Comparison of ENCODE assay signal across 20 cellular contexts in genomic region chr10:100496567-100496966, GRCh38. TPM values are rescaled to one million over a fixed set of nuclear protein-coding genes. Genes with fewer than 3 reads are reported as not detected.
DNase-seq lines count a peak whose midpoint lies in the region; ATAC-seq lines count a peak whose summit lies in the region.
"Had no signal": no experiment of that assay in that cellular context is flagged by ENCODE, and none has a peak within 500 bp of the region (broad histone marks: within the 10 kb centered on the region; RNA-seq: fewer than 3 reads in every experiment).

No MANE protein-coding gene starts in this region.

- peaks cover 70% of the 10 kb centered on the region for H3K36me3 Mint-ChIP-seq in T-helper 1 cell treated with Interleukin-12 subunit alpha and Interleukin-12 subunit beta and Interleukin-4 antibody, amounts not matched to agents 30 μg/mL and 1 μg/mL, for 36 hours (ENCODE audit: low read depth)
- H3K36me3 Mint-ChIP-seq in activated naive CD4-positive, alpha-beta T cell treated with anti-CD3 and anti-CD28 coated beads, Interleukin-2, amount 50 U/mL, for 72 hours: peaks cover 26 to 43% of the 10 kb centered on the region in 2 donors
- H3K36me3 Mint-ChIP-seq in activated naive CD4-positive, alpha-beta T cell treated with anti-CD3 and anti-CD28 coated beads for 36 hours (ENCODE audit: low read depth): peaks cover 50% of the 10 kb centered on the region
- H3K36me3 Mint-ChIP-seq in activated T-helper 2 cell treated with anti-CD3 and anti-CD28 coated beads, Interferon-gamma antibody, Interleukin-2, Interleukin-4, amounts not matched to agents 10 μg/mL and 5 μg/mL and 100 μg/mL, durations not matched to agents 14 hours and 24 hours and 36 hours (ENCODE audit: low read depth): peaks cover 72% of the 10 kb centered on the region

- CTCF ChIA-PET in activated naive CD4-positive, alpha-beta T cell treated with anti-CD3 and anti-CD28 coated beads for 36 hours (lab: Charles Lee): interaction anchor here (0.9 to 3.2 kb wide), 5 partner anchors 9 to 39 kb away, joined by 3 to 25 read pairs (median 5); partner anchors contain the start of gene HIF1AN

- DNase-seq in T-helper 1 cell: no peak
- no peak for DNase-seq in activated naive CD4-positive, alpha-beta T cell treated with anti-CD3 and anti-CD28 coated beads, Interleukin-2, amount 50 U/mL, for 72 hours (ENCODE audit: low spot score in 2 of 2)
- DNase-seq in activated naive CD4-positive, alpha-beta T cell treated with anti-CD3 and anti-CD28 coated beads for 36 hours: no peak
- DNase-seq in activated T-helper 2 cell treated with anti-CD3 and anti-CD28 coated beads, Interferon-gamma antibody, Interleukin-2, Interleukin-4, amounts not matched to agents 10 μg/mL and 5 μg/mL and 100 μg/mL, durations not matched to agents 14 hours and 24 hours and 36 hours (ENCODE audit: low spot score): no peak
- DNase-seq in stimulated activated naive CD8-positive, alpha-beta T cell treated with anti-CD3 and anti-CD28 coated beads, Interleukin-15, amount 100 ng/mL, for 72 hours: peak in 1 of 2 donors; percentile 21
- no peak for DNase-seq in NCI-H1092 treated with DMSO at 0.1 percent for 48 hours (lab: John Stamatoyannopoulos, UW)
- DNase-seq: AML-193; DMS79; KG1; NCI-H1048; NCI-H146; NCI-H2081; NCI-H2171 treated with DMSO at 0.1 percent for 48 hours; NCI-H446 treated with DMSO at 0.1 percent for 48 hours; NCI-H69; NK-92 treated with Interleukin-12 subunit alpha and Interleukin-12 subunit beta, amount 100 ng/mL, for 24 hours; Peyer's patch had no signal

- peaks cover 63% of the 10 kb centered on the region for H3K4me1 Mint-ChIP-seq in T-helper 1 cell treated with Interleukin-12 subunit alpha and Interleukin-12 subunit beta and Interleukin-4 antibody, amounts not matched to agents 30 μg/mL and 1 μg/mL, for 36 hours (ENCODE audit: low read depth)
- no peaks in the 10 kb centered on the region for H3K4me1 Mint-ChIP-seq in activated naive CD4-positive, alpha-beta T cell treated with anti-CD3 and anti-CD28 coated beads for 36 hours (ENCODE audit: low read depth)
- H3K4me1 Mint-ChIP-seq in activated T-helper 2 cell treated with anti-CD3 and anti-CD28 coated beads, Interferon-gamma antibody, Interleukin-2, Interleukin-4, amounts not matched to agents 10 μg/mL and 5 μg/mL and 100 μg/mL, durations not matched to agents 14 hours and 24 hours and 36 hours (ENCODE audit: low read depth): peaks cover 54% of the 10 kb centered on the region
- H3K4me1 Mint-ChIP-seq in stimulated activated naive CD8-positive, alpha-beta T cell treated with anti-CD3 and anti-CD28 coated beads, Interleukin-15, amount 100 ng/mL, for 72 hours: peaks cover 44% of the 10 kb centered on the region

- H3K27ac Mint-ChIP-seq in T-helper 1 cell treated with Interleukin-12 subunit alpha and Interleukin-12 subunit beta and Interleukin-4 antibody, amounts not matched to agents 30 μg/mL and 1 μg/mL, for 36 hours: peak overlapping the region; percentile 64
- peak overlapping the region; percentile 38 to 54 for H3K27ac Mint-ChIP-seq in activated naive CD4-positive, alpha-beta T cell treated with anti-CD3 and anti-CD28 coated beads, Interleukin-2, amount 50 U/mL, for 72 hours
- H3K27ac Mint-ChIP-seq in activated naive CD4-positive, alpha-beta T cell treated with anti-CD3 and anti-CD28 coated beads for 36 hours: no peak overlapping the region
- H3K27ac Mint-ChIP-seq in activated T-helper 2 cell treated with anti-CD3 and anti-CD28 coated beads, Interferon-gamma antibody, Interleukin-2, Interleukin-4, amounts not matched to agents 10 μg/mL and 5 μg/mL and 100 μg/mL, durations not matched to agents 14 hours and 24 hours and 36 hours: peak overlapping the region; percentile 43
- no peak overlapping the region for H3K27ac Mint-ChIP-seq in stimulated activated naive CD8-positive, alpha-beta T cell treated with anti-CD3 and anti-CD28 coated beads, Interleukin-15, amount 100 ng/mL, for 72 hours

- peak; percentile 75 to 85 for ATAC-seq in activated naive CD4-positive, alpha-beta T cell treated with anti-CD3 and anti-CD28 coated beads, Interleukin-2, amount 50 U/mL, for 72 hours
- ATAC-seq in stimulated activated naive CD8-positive, alpha-beta T cell treated with anti-CD3 and anti-CD28 coated beads, Interleukin-15, amount 100 ng/mL, for 72 hours: peak; percentile 74
- no peak for ATAC-seq in GM21825 (IDR thresholded peaks at IDR 0.05; ENCODE audit: unreplicated experiment)

- no peak overlapping the region for H3K4me3 Mint-ChIP-seq in T-helper 1 cell treated with Interleukin-12 subunit alpha and Interleukin-12 subunit beta and Interleukin-4 antibody, amounts not matched to agents 30 μg/mL and 1 μg/mL, for 36 hours
- no peak overlapping the region for H3K4me3 Mint-ChIP-seq in activated naive CD4-positive, alpha-beta T cell treated with anti-CD3 and anti-CD28 coated beads for 36 hours
- H3K4me3 Mint-ChIP-seq in activated T-helper 2 cell treated with anti-CD3 and anti-CD28 coated beads, Interferon-gamma antibody, Interleukin-2, Interleukin-4, amounts not matched to agents 10 μg/mL and 5 μg/mL and 100 μg/mL, durations not matched to agents 14 hours and 24 hours and 36 hours (ENCODE audit: low read depth): no peak overlapping the region
- H3K4me3 Mint-ChIP-seq in stimulated activated naive CD8-positive, alpha-beta T cell treated with anti-CD3 and anti-CD28 coated beads, Interleukin-15, amount 100 ng/mL, for 72 hours: peak overlapping the region in 1 of 2 donors; percentile 13

- intact Hi-C loops in activated naive CD4-positive, alpha-beta T cell treated with anti-CD3 and anti-CD28 coated beads for 36 hours (cut with micrococcal nuclease): no loop called here
- intact Hi-C loops in activated T-helper 2 cell treated with anti-CD3 and anti-CD28 coated beads, Interferon-gamma antibody, Interleukin-2, Interleukin-4, amounts not matched to agents 10 μg/mL and 5 μg/mL and 100 μg/mL, durations not matched to agents 14 hours and 24 hours and 36 hours (cut with micrococcal nuclease): no loop called here

- H3K27me3 Mint-ChIP-seq in T-helper 1 cell treated with Interleukin-12 subunit alpha and Interleukin-12 subunit beta and Interleukin-4 antibody, amounts not matched to agents 30 μg/mL and 1 μg/mL, for 36 hours (ENCODE audit: low read depth): no peaks in the 10 kb centered on the region
- no peaks in the 10 kb centered on the region for H3K27me3 Mint-ChIP-seq in activated naive CD4-positive, alpha-beta T cell treated with anti-CD3 and anti-CD28 coated beads for 36 hours (ENCODE audit: low read depth)
- no peaks in the 10 kb centered on the region for H3K27me3 Mint-ChIP-seq in activated T-helper 2 cell treated with anti-CD3 and anti-CD28 coated beads, Interferon-gamma antibody, Interleukin-2, Interleukin-4, amounts not matched to agents 10 μg/mL and 5 μg/mL and 100 μg/mL, durations not matched to agents 14 hours and 24 hours and 36 hours (ENCODE audit: low read depth)
- no peaks in the 10 kb centered on the region for H3K27me3 Mint-ChIP-seq in stimulated activated naive CD8-positive, alpha-beta T cell treated with anti-CD3 and anti-CD28 coated beads, Interleukin-15, amount 100 ng/mL, for 72 hours

- no peaks in the 10 kb centered on the region for H3K9me3 Mint-ChIP-seq in T-helper 1 cell treated with Interleukin-12 subunit alpha and Interleukin-12 subunit beta and Interleukin-4 antibody, amounts not matched to agents 30 μg/mL and 1 μg/mL, for 36 hours
- H3K9me3 Mint-ChIP-seq in activated naive CD4-positive, alpha-beta T cell treated with anti-CD3 and anti-CD28 coated beads, Interleukin-2, amount 50 U/mL, for 72 hours: no peaks in the 10 kb centered on the region
- no peaks in the 10 kb centered on the region for H3K9me3 Mint-ChIP-seq in activated naive CD4-positive, alpha-beta T cell treated with anti-CD3 and anti-CD28 coated beads for 36 hours
- no peaks in the 10 kb centered on the region for H3K9me3 Mint-ChIP-seq in activated T-helper 2 cell treated with anti-CD3 and anti-CD28 coated beads, Interferon-gamma antibody, Interleukin-2, Interleukin-4, amounts not matched to agents 10 μg/mL and 5 μg/mL and 100 μg/mL, durations not matched to agents 14 hours and 24 hours and 36 hours
- no peaks in the 10 kb centered on the region for H3K9me3 Mint-ChIP-seq in stimulated activated naive CD8-positive, alpha-beta T cell treated with anti-CD3 and anti-CD28 coated beads, Interleukin-15, amount 100 ng/mL, for 72 hours

RNA-seq across cellular contexts. Expression of gene SEC31B, which starts 23.1 kb away (rescaled TPM):
- total RNA-seq in activated naive CD4-positive, alpha-beta T cell treated with anti-CD3 and anti-CD28 coated beads, Interleukin-2, amount 50 U/mL, for 72 hours: 100 to 1,000 TPM in 1 of 2 donors, 10 to 100 TPM in 1; 60.8 to 121 TPM
- 10 to 100 TPM; 58.3 to 59.3 TPM for total RNA-seq in activated naive CD4-positive, alpha-beta T cell treated with anti-CD3 and anti-CD28 coated beads for 36 hours
- total RNA-seq in activated T-helper 2 cell treated with anti-CD3 and anti-CD28 coated beads, Interferon-gamma antibody, Interleukin-2, Interleukin-4, amounts not matched to agents 10 μg/mL and 5 μg/mL and 100 μg/mL, durations not matched to agents 14 hours and 24 hours and 36 hours: 57.4 and 60.6 TPM in 2 replicates

RNA-seq across cellular contexts. Expression of gene NDUFB8, which starts 33.1 kb away (rescaled TPM):
- 100 to 1,000 TPM; 326 to 391 TPM for total RNA-seq in activated naive CD4-positive, alpha-beta T cell treated with anti-CD3 and anti-CD28 coated beads, Interleukin-2, amount 50 U/mL, for 72 hours
- total RNA-seq in activated naive CD4-positive, alpha-beta T cell treated with anti-CD3 and anti-CD28 coated beads for 36 hours: 100 to 1,000 TPM; 427 to 442 TPM
- 278 and 283 TPM in 2 replicates for total RNA-seq in activated T-helper 2 cell treated with anti-CD3 and anti-CD28 coated beads, Interferon-gamma antibody, Interleukin-2, Interleukin-4, amounts not matched to agents 10 μg/mL and 5 μg/mL and 100 μg/mL, durations not matched to agents 14 hours and 24 hours and 36 hours

RNA-seq across cellular contexts. Expression of gene WNT8B, which starts 33.8 kb away (rescaled TPM):
- total RNA-seq in activated naive CD4-positive, alpha-beta T cell treated with anti-CD3 and anti-CD28 coated beads, Interleukin-2, amount 50 U/mL, for 72 hours: under 1 TPM; 0.20 to 0.45 TPM
- under 1 TPM; 0.91 to 0.96 TPM for total RNA-seq in activated naive CD4-positive, alpha-beta T cell treated with anti-CD3 and anti-CD28 coated beads for 36 hours
- total RNA-seq in activated T-helper 2 cell treated with anti-CD3 and anti-CD28 coated beads, Interferon-gamma antibody, Interleukin-2, Interleukin-4, amounts not matched to agents 10 μg/mL and 5 μg/mL and 100 μg/mL, durations not matched to agents 14 hours and 24 hours and 36 hours: 0.14 and 0.21 TPM in 2 replicates
- total RNA-seq: M059J, Peyer's patch had no signal

RNA-seq across cellular contexts. Expression of gene HIF1AN, which starts 39.2 kb away (rescaled TPM):
- 10 to 100 TPM; 43.7 to 48.1 TPM for total RNA-seq in activated naive CD4-positive, alpha-beta T cell treated with anti-CD3 and anti-CD28 coated beads, Interleukin-2, amount 50 U/mL, for 72 hours
- 10 to 100 TPM; 34.6 to 38.4 TPM for total RNA-seq in activated naive CD4-positive, alpha-beta T cell treated with anti-CD3 and anti-CD28 coated beads for 36 hours
- 46.7 and 47.9 TPM in 2 replicates for total RNA-seq in activated T-helper 2 cell treated with anti-CD3 and anti-CD28 coated beads, Interferon-gamma antibody, Interleukin-2, Interleukin-4, amounts not matched to agents 10 μg/mL and 5 μg/mL and 100 μg/mL, durations not matched to agents 14 hours and 24 hours and 36 hours

Comparison
In these comparisons a context has a peak if more than half of its experiments do, and no peak if none do; other contexts are left out.
1. H3K27ac Mint-ChIP-seq: peak in T-helper 1 cell treated with Interleukin-12 subunit alpha and Interleukin-12 subunit beta and Interleukin-4 antibody, amounts not matched to agents 30 μg/mL and 1 μg/mL, for 36 hours (single experiment), activated naive CD4-positive, alpha-beta T cell treated with anti-CD3 and anti-CD28 coated beads, Interleukin-2, amount 50 U/mL, for 72 hours (2 of 2) and activated T-helper 2 cell treated with anti-CD3 and anti-CD28 coated beads, Interferon-gamma antibody, Interleukin-2, Interleukin-4, amounts not matched to agents 10 μg/mL and 5 μg/mL and 100 μg/mL, durations not matched to agents 14 hours and 24 hours and 36 hours (single experiment); none in activated naive CD4-positive, alpha-beta T cell treated with anti-CD3 and anti-CD28 coated beads for 36 hours (single experiment) and stimulated activated naive CD8-positive, alpha-beta T cell treated with anti-CD3 and anti-CD28 coated beads, Interleukin-15, amount 100 ng/mL, for 72 hours (0 of 2).